In the genomic region with DNA sequence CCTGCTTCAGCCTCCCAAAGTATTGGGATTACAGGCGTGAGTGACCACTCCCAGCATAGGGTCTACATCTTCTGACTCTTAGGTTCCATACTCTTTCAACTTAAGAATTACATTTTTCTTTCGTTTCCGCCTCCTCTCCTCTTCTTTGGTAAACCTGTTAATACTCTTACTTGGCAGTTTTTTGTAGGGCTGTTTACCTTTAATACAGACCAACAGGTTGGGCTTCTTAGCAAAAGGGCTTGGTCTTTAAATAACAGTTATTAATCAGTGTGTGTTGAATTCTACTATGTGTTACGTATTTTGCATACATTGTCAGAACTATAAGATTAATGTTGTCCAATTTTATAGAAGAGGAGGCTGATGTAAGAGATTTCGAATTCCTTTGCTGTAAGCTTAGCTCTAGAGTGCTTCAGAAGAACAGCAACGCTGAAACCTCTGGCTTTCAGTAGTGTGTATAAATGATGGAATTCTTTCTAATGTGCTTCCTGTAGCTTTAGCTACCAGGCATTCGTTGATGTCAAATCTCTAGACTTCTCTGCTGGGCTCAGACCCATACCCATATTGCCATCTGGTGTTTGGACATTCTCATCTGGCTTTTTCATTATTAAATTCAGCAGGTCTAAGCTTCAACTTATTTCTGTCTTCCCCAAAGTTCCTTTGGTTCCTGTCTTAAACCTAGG, we compare ENCODE assay signal across 11 cellular contexts. TPM values are rescaled to one million over a fixed set of nuclear protein-coding genes. Genes with fewer than 3 reads are reported as not detected.
DNase-seq lines count a peak whose midpoint lies in the region; ATAC-seq, FAIRE-seq and TF ChIP-seq lines count a peak whose summit lies in the region.
"Had no signal": no experiment of that assay in that cellular context is flagged by ENCODE, and none has a peak within 500 bp of the region (broad histone marks: within the 10 kb centered on the region; RNA-seq: fewer than 3 reads in every experiment).

No MANE protein-coding gene starts in this region.

- H3K27me3 ChIP-seq in bronchial epithelial cell (ENCODE audit: control insufficient read depth, insufficient read depth, low read length) (no peaks in the 10 kb centered on the region), neural progenitor cell (peaks cover 16% of the 10 kb centered on the region), pancreas (no peaks in the 10 kb centered on the region)
- H3K27me3 ChIP-seq: tibial nerve had no signal

- peaks cover 30% of the 10 kb centered on the region for H3K4me1 Mint-ChIP-seq in neural progenitor cell

- no peak overlapping the region for H3K4me3 Mint-ChIP-seq in neural progenitor cell

- H3F3A ChIP-seq in neural progenitor cell (ENCODE audit: low read depth): peaks cover 14% of the 10 kb centered on the region

- H3K9me3 Mint-ChIP-seq in neural progenitor cell: no peaks in the 10 kb centered on the region
- H3K9me3 Mint-ChIP-seq in activated naive CD4-positive, alpha-beta T cell treated with anti-CD3 and anti-CD28 coated beads, Interleukin-2, amount 50 U/mL, for 72 hours: no peaks in the 10 kb centered on the region

- no peak overlapping the region for H3K27ac Mint-ChIP-seq in neural progenitor cell
- no peak overlapping the region for H3K27ac Mint-ChIP-seq in activated naive CD4-positive, alpha-beta T cell treated with anti-CD3 and anti-CD28 coated beads, Interleukin-2, amount 50 U/mL, for 72 hours

- intact Hi-C loops in pancreas (cut with DNase I): loop anchor here in 1 of 3 donors (10.0 kb wide), 1 partner anchor 228 kb away; no protein-coding TSS in a partner anchor

- H3K9me3 ChIP-seq in neural progenitor cell (ENCODE audit: low read depth): no peaks in the 10 kb centered on the region
- no peaks in the 10 kb centered on the region for H3K9me3 ChIP-seq in pancreas
- H3K9me3 ChIP-seq: tibial nerve had no signal

- peaks cover 23% of the 10 kb centered on the region for H4K20me1 ChIP-seq in neural progenitor cell (ENCODE audit: low read depth)

- FAIRE-seq in bronchial epithelial cell (lab: Jason Lieb, UNC) (no peak), pancreas (lab: Jason Lieb, UNC) (no peak)
- FAIRE-seq: frontal cortex had no signal

- H3K4me3 ChIP-seq in bronchial epithelial cell (ENCODE audit: low read depth, low read length): no peak overlapping the region
- no peak overlapping the region for H3K4me3 ChIP-seq in neural progenitor cell
- peak overlapping the region in 2 of 4 donors; percentile 77 to 84 for H3K4me3 ChIP-seq in pancreas
- H3K4me3 ChIP-seq: tibial nerve had no signal

- H3K36me3 ChIP-seq in bronchial epithelial cell (ENCODE audit: control insufficient read depth, insufficient read depth, low read length) (peaks cover 2% of the 10 kb centered on the region), neural progenitor cell (no peaks in the 10 kb centered on the region), pancreas (no peaks in the 10 kb centered on the region)

- no peaks in the 10 kb centered on the region for H3K27me3 Mint-ChIP-seq in neural progenitor cell (ENCODE audit: insufficient read depth, low read depth)

- 36 to 47% methylated on average over 7 of the region's 7 CpGs for WGBS in pancreas, 2 donors

- H3K36me3 Mint-ChIP-seq in neural progenitor cell: peaks cover 7% of the 10 kb centered on the region
- peaks cover 7 to 17% of the 10 kb centered on the region in 2 donors for H3K36me3 Mint-ChIP-seq in activated naive CD4-positive, alpha-beta T cell treated with anti-CD3 and anti-CD28 coated beads, Interleukin-2, amount 50 U/mL, for 72 hours

- H3K27ac ChIP-seq in neural progenitor cell (no peak overlapping the region), pancreas (peak overlapping the region in 2 of 4 donors; percentile 62 to 97)

- DNase-seq in NCI-H526 (lab: John Stamatoyannopoulos, UW) (peak; percentile 21 to 60), NCI-H526 treated with DMSO at 0.1 percent for 48 hours (lab: John Stamatoyannopoulos, UW) (no peak), NAMALWA (ENCODE audit: low spot score) (peak; percentile 11), bronchial epithelial cell (ENCODE audit: low read depth) (peak; percentile 7), neural progenitor cell (ENCODE audit: low spot score) (peak; percentile 2), pancreas (no peak)
- no peak for DNase-seq in activated naive CD4-positive, alpha-beta T cell treated with anti-CD3 and anti-CD28 coated beads, Interleukin-2, amount 50 U/mL, for 72 hours (ENCODE audit: low spot score in 2 of 2)

- H3K79me2 ChIP-seq in neural progenitor cell (ENCODE audit: low read depth): peaks cover 54% of the 10 kb centered on the region

- no peak overlapping the region for H3K9ac ChIP-seq in neural progenitor cell

- ATAC-seq in activated naive CD4-positive, alpha-beta T cell treated with anti-CD3 and anti-CD28 coated beads, Interleukin-2, amount 50 U/mL, for 72 hours: no peak
- ATAC-seq in pancreas: no peak
- ATAC-seq in GM18867 (IDR thresholded peaks at IDR 0.05; ENCODE audit: unreplicated experiment): no peak
- ATAC-seq: activated CD4-positive, CD25-positive, alpha-beta regulatory T cell treated with anti-CD3 and anti-CD28 coated beads, Interleukin-2, amount 50 U/mL, for 24 hours had no signal

- H3K4me1 ChIP-seq in neural progenitor cell: peaks cover 5% of the 10 kb centered on the region
- peaks cover 19 to 50% (median 46%) of the 10 kb centered on the region in 3 donors for H3K4me1 ChIP-seq in pancreas

- H3K4me2 ChIP-seq in neural progenitor cell: no peak overlapping the region

- H2AFZ ChIP-seq in neural progenitor cell (replicated peaks): no peak overlapping the region

- no peak for TF ChIP-seq CTCF in bronchial epithelial cell (IDR thresholded peaks at IDR 0.05; ENCODE audit: insufficient read depth, low read length, severe bottlenecking)
- TF ChIP-seq CTCF in neural progenitor cell (IDR thresholded peaks at IDR 0.05): no peak
- no peak for TF ChIP-seq CTCF in pancreas (IDR thresholded peaks at IDR 0.05)

RNA-seq across cellular contexts. Expression of a gene that starts 3.1 kb away (rescaled TPM):
- 9.7 and 11.6 TPM in 2 replicates for total RNA-seq in bronchial epithelial cell
- total RNA-seq in neural progenitor cell (ENCODE audit: low replicate concordance): 11.3 and 13.0 TPM in 2 replicates
- 10 to 100 TPM; 13.0 to 15.2 TPM for total RNA-seq in activated naive CD4-positive, alpha-beta T cell treated with anti-CD3 and anti-CD28 coated beads, Interleukin-2, amount 50 U/mL, for 72 hours
- 10 to 100 TPM in 1 of 6 donors, 1 to 10 TPM in 5; 6.7 to 11.3 (median 8.3) TPM for total RNA-seq in pancreas
- polyA plus RNA-seq in pancreas: 1 to 10 TPM; 7.1 to 8.6 TPM

Comparison
In these comparisons a context has a peak if more than half of its experiments do, and no peak if none do; other contexts are left out.
1. DNase-seq: peak in NCI-H526 (2 of 2), NAMALWA (single experiment), bronchial epithelial cell (single experiment) and neural progenitor cell (single experiment); none in NCI-H526 treated with DMSO at 0.1 percent for 48 hours (single experiment), activated naive CD4-positive, alpha-beta T cell treated with anti-CD3 and anti-CD28 coated beads, Interleukin-2, amount 50 U/mL, for 72 hours (0 of 2) and pancreas (0 of 6).